ENCODE assay signal across 2 cellular contexts in the genomic region with DNA sequence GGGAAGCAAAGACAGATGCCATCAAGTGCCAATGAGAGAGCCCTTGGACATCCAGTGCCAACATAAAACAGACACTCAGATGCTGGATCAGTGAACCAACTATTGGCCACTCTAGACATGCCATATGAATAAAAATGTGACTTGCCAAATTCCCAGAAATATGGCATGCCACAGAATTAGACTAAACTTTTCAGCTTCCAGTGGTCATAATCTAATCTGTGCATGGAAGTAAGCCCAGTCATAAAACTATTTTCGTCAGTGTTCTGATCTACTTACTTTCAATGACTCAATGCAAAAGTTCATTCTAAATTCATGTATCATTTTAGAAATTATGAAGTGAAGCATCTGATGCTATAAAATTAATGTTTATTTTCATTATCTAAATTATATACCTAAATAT.
TF ChIP-seq lines count a peak whose summit lies in the region.

No MANE protein-coding gene starts in this region.

TF ChIP-seq in SK-N-SH treated with all-trans-retinoic acid at 6 μM for 48 hours, 23 proteins besides CTCF, POLR2A, EP300 and RAD21 (continued from another document):
- TF ChIP-seq, protein P1, sequence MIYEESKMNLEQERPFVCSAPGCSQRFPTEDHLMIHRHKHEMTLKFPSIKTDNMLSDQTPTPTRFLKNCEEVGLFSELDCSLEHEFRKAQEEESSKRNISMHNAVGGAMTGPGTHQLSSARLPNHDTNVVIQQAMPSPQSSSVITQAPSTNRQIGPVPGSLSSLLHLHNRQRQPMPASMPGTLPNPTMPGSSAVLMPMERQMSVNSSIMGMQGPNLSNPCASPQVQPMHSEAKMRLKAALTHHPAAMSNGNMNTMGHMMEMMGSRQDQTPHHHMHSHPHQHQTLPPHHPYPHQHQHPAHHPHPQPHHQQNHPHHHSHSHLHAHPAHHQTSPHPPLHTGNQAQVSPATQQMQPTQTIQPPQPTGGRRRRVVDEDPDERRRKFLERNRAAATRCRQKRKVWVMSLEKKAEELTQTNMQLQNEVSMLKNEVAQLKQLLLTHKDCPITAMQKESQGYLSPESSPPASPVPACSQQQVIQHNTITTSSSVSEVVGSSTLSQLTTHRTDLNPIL (CRISPR knock-in tag; IDR thresholded peaks at IDR 0.05; ENCODE audit: low read depth) = peak; percentile 65
- TF ChIP-seq ISL1 (CRISPR knock-in tag; IDR thresholded peaks at IDR 0.05) = peak; percentile 77
- TF ChIP-seq TCF4 (CRISPR knock-in tag; IDR thresholded peaks at IDR 0.05; ENCODE audit: borderline replicate concordance) = no peak

TF ChIP-seq in SK-N-SH, 30 proteins besides CTCF, POLR2A, EP300 and RAD21 (continued from another document):
- TF ChIP-seq, protein P2, sequence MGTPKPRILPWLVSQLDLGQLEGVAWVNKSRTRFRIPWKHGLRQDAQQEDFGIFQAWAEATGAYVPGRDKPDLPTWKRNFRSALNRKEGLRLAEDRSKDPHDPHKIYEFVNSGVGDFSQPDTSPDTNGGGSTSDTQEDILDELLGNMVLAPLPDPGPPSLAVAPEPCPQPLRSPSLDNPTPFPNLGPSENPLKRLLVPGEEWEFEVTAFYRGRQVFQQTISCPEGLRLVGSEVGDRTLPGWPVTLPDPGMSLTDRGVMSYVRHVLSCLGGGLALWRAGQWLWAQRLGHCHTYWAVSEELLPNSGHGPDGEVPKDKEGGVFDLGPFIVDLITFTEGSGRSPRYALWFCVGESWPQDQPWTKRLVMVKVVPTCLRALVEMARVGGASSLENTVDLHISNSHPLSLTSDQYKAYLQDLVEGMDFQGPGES (IDR thresholded peaks at IDR 0.05; ENCODE audit: low read depth, low read length) = no peak
- TF ChIP-seq SMC3 (IDR thresholded peaks at IDR 0.05; ENCODE audit: low read depth, low read length) (no peak), MXI1 (IDR thresholded peaks at IDR 0.05; ENCODE audit: low read depth, low read length) (no peak), RXRA (IDR thresholded peaks at IDR 0.05; ENCODE audit: borderline replicate concordance, low read depth) (no peak), TCF12 (IDR thresholded peaks at IDR 0.05) (no peak), FOXM1 (IDR thresholded peaks at IDR 0.05; ENCODE audit: low read depth) (no peak), RFX5 (IDR thresholded peaks at IDR 0.05; ENCODE audit: low read length) (no peak), RCOR1 (IDR thresholded peaks at IDR 0.05; ENCODE audit: low read length) (no peak), POLR2AphosphoS5 (IDR thresholded peaks at IDR 0.05; ENCODE audit: low read depth, low read length) (no peak), TAF1 (IDR thresholded peaks at IDR 0.05; ENCODE audit: borderline replicate concordance, low read depth, low read length) (no peak), TEAD4 (IDR thresholded peaks at IDR 0.05; ENCODE audit: borderline replicate concordance, insufficient read depth) (no peak), CHD2 (IDR thresholded peaks at IDR 0.05; ENCODE audit: low read length, partially characterized antibody) (no peak)
- TF ChIP-seq, protein P3, sequence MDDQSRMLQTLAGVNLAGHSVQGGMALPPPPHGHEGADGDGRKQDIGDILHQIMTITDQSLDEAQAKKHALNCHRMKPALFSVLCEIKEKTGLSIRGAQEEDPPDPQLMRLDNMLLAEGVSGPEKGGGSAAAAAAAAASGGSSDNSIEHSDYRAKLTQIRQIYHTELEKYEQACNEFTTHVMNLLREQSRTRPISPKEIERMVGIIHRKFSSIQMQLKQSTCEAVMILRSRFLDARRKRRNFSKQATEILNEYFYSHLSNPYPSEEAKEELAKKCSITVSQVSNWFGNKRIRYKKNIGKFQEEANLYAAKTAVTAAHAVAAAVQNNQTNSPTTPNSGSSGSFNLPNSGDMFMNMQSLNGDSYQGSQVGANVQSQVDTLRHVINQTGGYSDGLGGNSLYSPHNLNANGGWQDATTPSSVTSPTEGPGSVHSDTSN (IDR thresholded peaks at IDR 0.05) = no peak
TF ChIP-seq in SK-N-SH: peak in this region for 0.
